ENCODE assay signal across 21 cellular contexts in genomic region chr16:89620406-89620841, GRCh38. TPM values are rescaled to one million over a fixed set of nuclear protein-coding genes. Genes with fewer than 3 reads are reported as not detected.
"Had no signal": no experiment of that assay in that cellular context is flagged by ENCODE, and none has a peak within 500 bp of the region (broad histone marks: within the 10 kb centered on the region; RNA-seq: fewer than 3 reads in every experiment).

No MANE protein-coding gene starts in this region.

- H3K79me2 ChIP-seq: hepatocyte had no signal

- FAIRE-seq: islet of Langerhans, small intestine had no signal

- H3K4me1 ChIP-seq: prostate gland, right atrium auricular region had no signal

- DNase-seq: activated B cell treated with CpG ODN at 0.5 μM for 24 hours; activated CD4-positive, alpha-beta T cell treated with anti-CD3 and anti-CD28 coated beads for 48 hours; activated CD8-positive, alpha-beta T cell treated with anti-CD3 and anti-CD28 coated beads for 36 hours; activated naive CD4-positive, alpha-beta T cell treated with Interleukin-2 at 50 U/mL for 16 hours; activated T-cell treated with anti-CD3 and anti-CD28 coated beads, Interleukin-2, amount 50 U/mL, for 1 hour; body of pancreas; effector memory CD8-positive, alpha-beta T cell; esophagus squamous epithelium; nephron progenitor cell; small intestine; stimulated activated CD4-positive, alpha-beta T cell treated with anti-CD3 and anti-CD28 coated beads, Interleukin-4, amount 100 ng/mL, for 1 hour had no signal

- H3K36me3 ChIP-seq: esophagus squamous epithelium, prostate gland, right atrium auricular region had no signal

- H3K4me3 Mint-ChIP-seq: activated B cell treated with CpG ODN at 0.5 μM for 24 hours; activated CD8-positive, alpha-beta T cell treated with anti-CD3 and anti-CD28 coated beads for 36 hours; activated T-helper 17 cell treated with anti-CD3 and anti-CD28 coated beads, Interleukin-2, amount 50 U/mL, for 72 hours; effector memory CD8-positive, alpha-beta T cell; mesothelial cell of epicardium; nephron progenitor cell; stimulated activated effector memory CD8-positive, alpha-beta T cell treated with anti-CD3 and anti-CD28 coated beads, Interleukin-12 subunit alpha, Interleukin-12 subunit beta, amount 100 ng/mL, for 72 hours; T-helper 2 cell treated with Interferon-gamma antibody and Interleukin-4, amounts not matched to agents 5 μg/mL and 100 μg/mL, for 36 hours had no signal

- H3K27ac ChIP-seq: body of pancreas, esophagus squamous epithelium, hepatocyte, prostate gland, right atrium auricular region had no signal

- H3K4me3 ChIP-seq: body of pancreas, esophagus squamous epithelium, hepatocyte, prostate gland, right atrium auricular region had no signal

- H3K9me3 ChIP-seq: body of pancreas, esophagus squamous epithelium, prostate gland, right atrium auricular region had no signal

- H3K27ac Mint-ChIP-seq: activated B cell treated with CpG ODN at 0.5 μM for 24 hours; activated CD8-positive, alpha-beta T cell treated with anti-CD3 and anti-CD28 coated beads for 36 hours; activated T-helper 17 cell treated with anti-CD3 and anti-CD28 coated beads, Interleukin-2, amount 50 U/mL, for 72 hours; effector memory CD8-positive, alpha-beta T cell; mesothelial cell of epicardium; nephron progenitor cell; stimulated activated effector memory CD8-positive, alpha-beta T cell treated with anti-CD3 and anti-CD28 coated beads, Interleukin-12 subunit alpha, Interleukin-12 subunit beta, amount 100 ng/mL, for 72 hours; T-helper 2 cell treated with Interferon-gamma antibody and Interleukin-4, amounts not matched to agents 5 μg/mL and 100 μg/mL, for 36 hours had no signal

- H3K27me3 ChIP-seq: body of pancreas, hepatocyte, right atrium auricular region had no signal

- H3K4me2 ChIP-seq: hepatocyte had no signal

- H3K36me3 Mint-ChIP-seq: mesothelial cell of epicardium had no signal

- H2AFZ ChIP-seq: hepatocyte had no signal

- H3K9me3 Mint-ChIP-seq: activated B cell treated with CpG ODN at 0.5 μM for 24 hours; activated T-helper 17 cell treated with anti-CD3 and anti-CD28 coated beads, Interleukin-2, amount 50 U/mL, for 72 hours; mesothelial cell of epicardium; nephron progenitor cell had no signal

- ATAC-seq: activated CD8-positive, alpha-beta T cell treated with anti-CD3 and anti-CD28 coated beads for 36 hours; activated T-helper 17 cell treated with anti-CD3 and anti-CD28 coated beads, Interleukin-2, amount 50 U/mL, for 72 hours; body of pancreas; effector memory CD8-positive, alpha-beta T cell; stimulated activated effector memory CD8-positive, alpha-beta T cell treated with anti-CD3 and anti-CD28 coated beads, Interleukin-12 subunit alpha, Interleukin-12 subunit beta, amount 100 ng/mL, for 72 hours had no signal

RNA-seq across cellular contexts. Expression of gene DPEP1, which starts 7.0 kb away (rescaled TPM):
- total RNA-seq: activated B cell treated with CpG ODN at 0.5 μM for 24 hours; activated CD8-positive, alpha-beta T cell treated with anti-CD3 and anti-CD28 coated beads for 36 hours; activated T-helper 17 cell treated with anti-CD3 and anti-CD28 coated beads, Interleukin-2, amount 50 U/mL, for 72 hours; cardiac septum; fibroblast of villous mesenchyme had no signal

RNA-seq across cellular contexts. Expression of gene CPNE7, which starts 44.9 kb away (rescaled TPM):
- total RNA-seq: cardiac septum, right atrium auricular region had no signal
